9 cellular contexts compared by ENCODE assay signal in the genomic region with DNA sequence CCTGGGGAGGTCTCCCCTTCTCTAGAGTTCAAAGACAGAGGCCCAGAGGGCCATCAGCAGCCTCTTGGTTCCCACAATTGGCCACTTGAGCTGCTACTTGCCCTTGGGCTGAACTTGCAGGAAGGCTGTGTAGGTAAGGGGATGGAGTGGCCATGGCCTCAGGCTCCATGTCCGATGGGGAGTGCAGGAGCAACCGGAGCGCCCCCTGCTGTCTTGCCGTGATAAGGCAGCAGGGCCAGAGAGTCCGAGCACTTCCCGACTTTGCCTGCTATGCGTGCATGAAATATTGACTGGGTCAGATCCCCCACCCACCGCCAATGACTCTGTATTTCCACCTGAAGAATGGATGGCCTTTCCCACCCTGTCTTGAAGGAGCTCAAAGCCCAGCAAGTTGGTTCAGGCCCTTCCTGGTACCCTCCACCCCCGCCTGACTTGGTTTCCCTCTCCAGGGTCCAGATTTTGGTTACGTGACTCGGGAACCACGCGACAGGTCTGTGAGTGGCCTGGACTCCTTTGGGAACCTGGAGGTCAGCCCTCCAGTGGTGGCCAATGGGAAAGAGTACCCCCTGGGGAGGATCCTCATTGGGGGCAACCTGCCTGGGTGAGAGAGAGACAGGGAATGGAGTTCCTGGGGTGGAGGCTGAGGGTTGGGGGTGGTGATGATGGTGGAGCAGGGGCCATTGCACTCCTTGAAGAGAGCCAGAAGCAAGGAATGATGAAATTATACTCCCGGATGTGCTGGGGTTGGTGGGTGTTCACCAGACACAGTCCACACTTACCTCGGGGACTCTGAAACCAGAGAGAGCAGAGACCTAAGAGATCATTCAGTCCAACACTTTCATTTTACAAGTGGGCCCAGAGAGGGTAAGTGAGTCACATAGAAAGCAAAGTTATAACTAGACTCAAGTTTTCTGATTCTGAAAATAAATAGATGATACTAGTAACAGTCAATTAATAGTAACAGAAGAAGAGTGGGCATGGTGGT. TPM values are rescaled to one million over a fixed set of nuclear protein-coding genes. Genes with fewer than 3 reads are reported as not detected.
DNase-seq lines count a peak whose midpoint lies in the region; ATAC-seq, FAIRE-seq and TF ChIP-seq lines count a peak whose summit lies in the region.
"Had no signal": no experiment of that assay in that cellular context is flagged by ENCODE, and none has a peak within 500 bp of the region (broad histone marks: within the 10 kb centered on the region; RNA-seq: fewer than 3 reads in every experiment).

No MANE protein-coding gene starts in this region.

- TF ChIP-seq EP300 in HepG2 (IDR thresholded peaks at IDR 0.05; ENCODE audit: low read depth in 2 of 2, low read length in 2 of 2) (no peak), HepG2 (CRISPR knock-in tag; IDR thresholded peaks at IDR 0.05; ENCODE audit: borderline replicate concordance) (no peak)

- H3K4me2 ChIP-seq in HepG2 (ENCODE audit: low read depth, low read length): no peak overlapping the region

- POLR2A ChIA-PET in HepG2 (lab: Yijun Ruan, JAX): no interaction called here

- WGBS in body of pancreas, 2 donors: 56 to 72% methylated on average over 11 to 15 of the region's 15 CpGs
- WGBS in HepG2 (ENCODE audit: low lambda C conversion rate): 21% methylated on average over 12 of the region's 15 CpGs

- H3K4me3 ChIP-seq in body of pancreas (no peak overlapping the region), HepG2 (replicated peaks in 1 of 3; ENCODE audit: insufficient read depth in 1 of 3, low read depth in 2 of 3, low read length in 3 of 3) (no peak overlapping the region)

- peaks cover 17% of the 10 kb centered on the region for H3K4me1 ChIP-seq in body of pancreas
- H3K4me1 ChIP-seq in HepG2 (ENCODE audit: insufficient read depth, low read length): no peaks in the 10 kb centered on the region
- H3K4me1 ChIP-seq: parathyroid adenoma had no signal

- in situ Hi-C loops in HepG2 (cut with HindIII; ENCODE audit: extremely low pct_ligation_motif_present, low pct_unique_long_range_greater_than_20kb): no loop called here

- H3K9ac ChIP-seq in HepG2 (ENCODE audit: insufficient read depth, low read depth, low read length): no peak overlapping the region
- H3K9ac ChIP-seq: parathyroid adenoma had no signal

- H4K20me1 ChIP-seq in HepG2 (ENCODE audit: insufficient read depth, low read length): no peaks in the 10 kb centered on the region

- intact Hi-C loops in body of pancreas (cut with DNase I): no loop called here
- intact Hi-C loops in HepG2 (cut with micrococcal nuclease; ENCODE audit: unreplicated experiment): no loop called here

- TF ChIP-seq CTCF in body of pancreas (IDR thresholded peaks at IDR 0.05) (peak in 5 of 7 experiments; percentile 17 to 43 (median 37)), HepG2 (CRISPR knock-in tag; IDR thresholded peaks at IDR 0.05) (peak; percentile 88)

- no peaks in the 10 kb centered on the region for H3K79me2 ChIP-seq in HepG2 (ENCODE audit: insufficient read depth, low read length)
- H3K79me2 ChIP-seq: parathyroid adenoma had no signal

- DNase-seq in DMS79 treated with DMSO at 0.1 percent for 48 hours (lab: John Stamatoyannopoulos, UW) (peak; percentile 39), H4 (ENCODE audit: low spot score) (peak; percentile 49), NOMO-1 treated with DMSO at 0.1 percent for 48 hours (lab: John Stamatoyannopoulos, UW; ENCODE audit: unreplicated experiment) (peak; percentile 53), body of pancreas (peak; percentile 37 to 49 (median 41)), HepG2 (ENCODE audit: low spot score) (peak; percentile 24), NCI-H1436 treated with DMSO at 0.1 percent for 48 hours (lab: John Stamatoyannopoulos, UW) (no peak)

- H3K27ac ChIP-seq in body of pancreas: no peak overlapping the region
- H3K27ac ChIP-seq in HepG2 (ENCODE audit: extremely low read length, insufficient read depth, low read length): no peak overlapping the region
- H3K27ac ChIP-seq: parathyroid adenoma had no signal

- no peak for ATAC-seq in body of pancreas
- peak; percentile 89 for ATAC-seq in HepG2
- no peak for ATAC-seq in HG03108 (IDR thresholded peaks at IDR 0.05; ENCODE audit: unreplicated experiment)
- ATAC-seq in HG03460 (IDR thresholded peaks at IDR 0.05; ENCODE audit: unreplicated experiment): no peak

- TF ChIP-seq POLR2A in body of pancreas (IDR thresholded peaks at IDR 0.05) (no peak), HepG2 (IDR thresholded peaks at IDR 0.05; ENCODE audit: insufficient read depth in 1 of 2, low read depth in 2 of 2, low read length in 2 of 2) (no peak)

- H3K27me3 ChIP-seq in body of pancreas: no peaks in the 10 kb centered on the region
- peaks cover 2 to 8% of the 10 kb centered on the region in 2 experiments; a peak in 3 of 5 replicates for H3K27me3 ChIP-seq in HepG2 (ENCODE audit: control insufficient read depth in 1 of 2, insufficient read depth in 2 of 2, low read length in 2 of 2)

- peak; percentile 28 for FAIRE-seq in HepG2 (lab: Jason Lieb, UNC)

- H2AFZ ChIP-seq in HepG2 (ENCODE audit: low read length): no peak overlapping the region
- H2AFZ ChIP-seq: parathyroid adenoma had no signal

- BruUV-seq in HepG2 (replicated peaks; lab: Mats Ljungman, UMichigan): no TSS peak

- CTCF ChIA-PET in HepG2 (lab: Yijun Ruan, JAX; ENCODE audit: low intra/inter-chr PET ratio, low total read pairs): interaction anchor here (0.6 to 2.0 kb wide), 2 partner anchors 149 to 323 kb away, joined by 3 to 15 read pairs; no protein-coding TSS in a partner anchor

- no peaks in the 10 kb centered on the region for H3K36me3 ChIP-seq in body of pancreas (replicated peaks in 1 of 2; ENCODE audit: insufficient read depth in 1 of 2, low read depth in 2 of 2)
- H3K36me3 ChIP-seq in HepG2 (replicated peaks in 1 of 2; ENCODE audit: control insufficient read depth in 1 of 2, insufficient read depth in 2 of 2, low read length in 2 of 2): no peaks in the 10 kb centered on the region

- TF ChIP-seq RAD21 in HepG2 (CRISPR knock-in tag; IDR thresholded peaks at IDR 0.05): 0 out of 2 replicates have a peak, but pooled peaks have one; percentile 24

- H3K9me3 ChIP-seq in body of pancreas: no peaks in the 10 kb centered on the region
- H3K9me3 ChIP-seq in HepG2 (ENCODE audit: low read length): no peaks in the 10 kb centered on the region

RNA-seq across cellular contexts. Expression of a gene that starts 25.6 kb away (rescaled TPM):
- 5.7 and 6.0 TPM in 2 replicates for total RNA-seq in H4 (2014; rRNA removed; shearing (Covaris generic))
- total RNA-seq in body of pancreas: not detected
- not detected in 2 replicates for total RNA-seq in HepG2 (2016; rRNA removed; fragmentation: Illumina TruSeq; extraction: Trizol)
- total RNA-seq in HepG2 (2016; cell fraction: cytosol; rRNA removed; fragmentation: Illumina TruSeq; extraction: Trizol; ENCODE audit: low read depth): not detected in 2 replicates
- not detected in 2 replicates for total RNA-seq in HepG2 (2016; cell fraction: insoluble cytoplasmic fraction; rRNA removed; fragmentation: Illumina TruSeq; extraction: Trizol)
- total RNA-seq in HepG2 (2016; cell fraction: membrane; rRNA removed; fragmentation: Illumina TruSeq; extraction: Trizol): not detected in 2 replicates
- total RNA-seq in HepG2 (2016; cell fraction: nucleus; rRNA removed; fragmentation: Illumina TruSeq; extraction: Trizol): not detected in 2 replicates
- polyA plus RNA-seq in HepG2 (2011; rRNA removed): not detected in 2 replicates
- polyA plus RNA-seq in HepG2 (2011; cell fraction: cytosol; rRNA removed): not detected in 2 replicates
- polyA plus RNA-seq in HepG2 (2011; cell fraction: nucleus; rRNA removed): not detected in 2 replicates
- not detected in 2 replicates for polyA plus RNA-seq in HepG2 (2012)
- polyA plus RNA-seq in HepG2 (2016; cell fraction: cytosol; fragmentation: Illumina TruSeq; extraction: Trizol; ENCODE audit: low read depth): not detected in 2 replicates
- not detected in 2 replicates for polyA plus RNA-seq in HepG2 (2016; cell fraction: insoluble cytoplasmic fraction; fragmentation: Illumina TruSeq; extraction: Trizol; ENCODE audit: low read depth)
- polyA plus RNA-seq in HepG2 (2016; cell fraction: membrane; fragmentation: Illumina TruSeq; extraction: Trizol; ENCODE audit: low read depth): not detected in 2 replicates
- polyA plus RNA-seq in HepG2 (2016; cell fraction: nucleus; fragmentation: Illumina TruSeq; extraction: Trizol; ENCODE audit: insufficient read depth, low read depth): not detected in 2 replicates
- 0.05 TPM in 1 of 2 replicates, not detected in the other for polyA minus RNA-seq in HepG2 (2011; rRNA and poly(A)+ RNA removed; ENCODE audit: low replicate concordance)
- not detected in 2 replicates for polyA minus RNA-seq in HepG2 (2011; cell fraction: cytosol; rRNA and poly(A)+ RNA removed)
- not detected in 2 replicates for polyA minus RNA-seq in HepG2 (2011; cell fraction: nucleus; rRNA and poly(A)+ RNA removed)

RNA-seq across cellular contexts. Expression of a gene that starts 33.5 kb away (rescaled TPM):
- 0.27 TPM in 2 replicates for total RNA-seq in H4 (2014; rRNA removed; shearing (Covaris generic))
- total RNA-seq in body of pancreas (not detected), HepG2 (2016; rRNA removed; fragmentation: Illumina TruSeq; extraction: Trizol) (0.04 TPM in 1 of 2 replicates, not detected in the other)
- not detected in 2 replicates for total RNA-seq in HepG2 (2016; cell fraction: cytosol; rRNA removed; fragmentation: Illumina TruSeq; extraction: Trizol; ENCODE audit: low read depth)
- not detected in 2 replicates for total RNA-seq in HepG2 (2016; cell fraction: insoluble cytoplasmic fraction; rRNA removed; fragmentation: Illumina TruSeq; extraction: Trizol)
- not detected in 2 replicates for total RNA-seq in HepG2 (2016; cell fraction: membrane; rRNA removed; fragmentation: Illumina TruSeq; extraction: Trizol)
- not detected in 2 replicates for total RNA-seq in HepG2 (2016; cell fraction: nucleus; rRNA removed; fragmentation: Illumina TruSeq; extraction: Trizol)
- polyA plus RNA-seq in HepG2 (2011; rRNA removed): 0.04 TPM in 1 of 2 replicates, not detected in the other
- polyA plus RNA-seq in HepG2 (2011; cell fraction: cytosol; rRNA removed): 0.04 TPM in 1 of 2 replicates, not detected in the other
- polyA plus RNA-seq in HepG2 (2011; cell fraction: nucleus; rRNA removed): not detected in 2 replicates
- not detected in 2 replicates for polyA plus RNA-seq in HepG2 (2012)
- polyA plus RNA-seq in HepG2 (2016; cell fraction: cytosol; fragmentation: Illumina TruSeq; extraction: Trizol; ENCODE audit: low read depth): not detected in 2 replicates
- polyA plus RNA-seq in HepG2 (2016; cell fraction: insoluble cytoplasmic fraction; fragmentation: Illumina TruSeq; extraction: Trizol; ENCODE audit: low read depth): not detected in 2 replicates
- not detected in 2 replicates for polyA plus RNA-seq in HepG2 (2016; cell fraction: membrane; fragmentation: Illumina TruSeq; extraction: Trizol; ENCODE audit: low read depth)
- polyA plus RNA-seq in HepG2 (2016; cell fraction: nucleus; fragmentation: Illumina TruSeq; extraction: Trizol; ENCODE audit: insufficient read depth, low read depth): not detected in 2 replicates
- not detected in 2 replicates for polyA minus RNA-seq in HepG2 (2011; rRNA and poly(A)+ RNA removed; ENCODE audit: low replicate concordance)
- not detected in 2 replicates for polyA minus RNA-seq in HepG2 (2011; cell fraction: cytosol; rRNA and poly(A)+ RNA removed)
- not detected in 2 replicates for polyA minus RNA-seq in HepG2 (2011; cell fraction: nucleus; rRNA and poly(A)+ RNA removed)
